In the genomic region with DNA sequence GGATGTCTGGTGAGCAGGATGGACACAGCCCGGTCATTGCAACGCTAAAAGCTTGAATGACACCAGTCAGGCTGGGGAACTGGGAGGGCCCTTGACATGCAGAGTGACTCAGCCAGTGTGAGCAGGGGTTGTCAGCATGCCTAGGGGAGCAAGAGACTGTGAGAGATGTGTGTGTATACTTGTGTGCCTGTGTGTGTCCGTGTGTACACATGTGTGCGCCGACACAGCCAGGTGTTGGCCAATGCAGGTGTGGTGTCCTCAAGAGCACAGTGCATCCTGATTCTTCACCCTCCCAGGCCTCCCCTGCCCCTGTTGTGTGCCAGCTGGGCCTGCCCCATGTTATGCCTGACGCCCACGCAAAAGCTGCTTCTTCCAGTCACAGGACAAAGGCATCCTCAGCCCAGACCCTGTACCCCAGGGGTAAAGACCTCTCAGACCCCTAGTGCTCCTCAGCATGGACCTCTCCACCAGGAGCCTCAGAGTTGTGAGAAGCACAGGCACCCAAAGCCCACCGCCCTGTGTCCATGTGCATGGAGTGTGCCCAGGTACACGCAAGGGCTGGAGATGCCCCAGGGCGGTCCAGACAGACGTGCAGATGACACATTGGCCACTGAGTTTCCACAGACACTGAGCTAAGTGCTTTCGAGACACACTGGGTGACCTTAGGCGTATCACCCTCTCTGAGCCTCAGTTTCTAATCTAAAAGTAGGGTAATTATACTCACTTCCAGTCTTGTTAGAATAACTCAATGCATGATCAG, we compare ENCODE assay signal across 14 cellular contexts. TPM values are rescaled to one million over a fixed set of nuclear protein-coding genes. Genes with fewer than 3 reads are reported as not detected.
DNase-seq lines count a peak whose midpoint lies in the region; ATAC-seq, FAIRE-seq and TF ChIP-seq lines count a peak whose summit lies in the region.
"Had no signal": no experiment of that assay in that cellular context is flagged by ENCODE, and none has a peak within 500 bp of the region (broad histone marks: within the 10 kb centered on the region; RNA-seq: fewer than 3 reads in every experiment).

No MANE protein-coding gene starts in this region.

- DNase-seq in MCF 10A (ENCODE audit: unreplicated experiment) (peak; percentile 85), breast epithelium (ENCODE audit: low spot score in 2 of 2) (no peak), RCC 7860 (ENCODE audit: low spot score) (peak; percentile 69), foreskin keratinocyte (peak in 1 of 2 donors; percentile 77), NCI-H69 (lab: John Stamatoyannopoulos, UW) (no peak)
- DNase-seq in stimulated activated CD4-positive, alpha-beta T cell treated with anti-CD3 and anti-CD28 coated beads, Interleukin-12 subunit alpha, Interleukin-12 subunit beta, amount 100 ng/mL, for 4 hours: no peak
- DNase-seq in naive thymus-derived CD8-positive, alpha-beta T cell: no peak
- DNase-seq: activated CD4-positive, alpha-beta T cell treated with anti-CD3 and anti-CD28 coated beads for 1 hour; activated effector memory CD4-positive, alpha-beta T cell treated with anti-CD3 and anti-CD28 coated beads, Interleukin-2, amount 50 U/mL, for 16 hours; immature natural killer cell; nephron progenitor cell had no signal

- no peaks in the 10 kb centered on the region for H3K27me3 ChIP-seq in breast epithelium
- H3K27me3 ChIP-seq in foreskin keratinocyte: no peaks in the 10 kb centered on the region
- H3K27me3 ChIP-seq: tibial nerve had no signal

- ATAC-seq in foreskin keratinocyte (peak; percentile 65), GM19328 (IDR thresholded peaks at IDR 0.05; ENCODE audit: unreplicated experiment) (no peak)
- no peak for ATAC-seq in naive thymus-derived CD8-positive, alpha-beta T cell

- peak overlapping the region in 1 of 2 donors; percentile 25 for H3K27ac ChIP-seq in breast epithelium
- H3K27ac ChIP-seq in foreskin keratinocyte: peak overlapping the region; percentile 52
- H3K27ac ChIP-seq: SK-N-MC, tibial nerve had no signal

- no peak overlapping the region for H3K4me3 ChIP-seq in breast epithelium
- H3K4me3 ChIP-seq: SK-N-MC, tibial nerve had no signal

- no peak for FAIRE-seq in RCC 7860 (lab: Jason Lieb, UNC)

- no peaks in the 10 kb centered on the region for H3K27me3 Mint-ChIP-seq in MCF 10A (ENCODE audit: insufficient read depth, unreplicated experiment)
- peaks cover 0 to 2% (median 0%) of the 10 kb centered on the region in 5 donors for H3K27me3 Mint-ChIP-seq in naive thymus-derived CD8-positive, alpha-beta T cell

- peaks cover 67% of the 10 kb centered on the region for H3K4me1 Mint-ChIP-seq in MCF 10A (ENCODE audit: insufficient read depth, unreplicated experiment)
- peaks cover 15 to 27% (median 24%) of the 10 kb centered on the region in 4 donors for H3K4me1 Mint-ChIP-seq in naive thymus-derived CD8-positive, alpha-beta T cell
- H3K4me1 Mint-ChIP-seq: immature natural killer cell had no signal

- no peaks in the 10 kb centered on the region for H3K36me3 Mint-ChIP-seq in MCF 10A (ENCODE audit: insufficient read depth, unreplicated experiment)
- H3K36me3 Mint-ChIP-seq in naive thymus-derived CD8-positive, alpha-beta T cell: no peaks in the 10 kb centered on the region
- H3K36me3 Mint-ChIP-seq: immature natural killer cell had no signal

- H3K4me3 Mint-ChIP-seq in MCF 10A (ENCODE audit: unreplicated experiment): peak overlapping the region; percentile 64
- H3K4me3 Mint-ChIP-seq in naive thymus-derived CD8-positive, alpha-beta T cell: no peak overlapping the region
- H3K4me3 Mint-ChIP-seq: immature natural killer cell, nephron progenitor cell had no signal

- TF ChIP-seq CTCF in MCF 10A (IDR thresholded peaks at IDR 0.05; ENCODE audit: unreplicated experiment) (no peak), breast epithelium (IDR thresholded peaks at IDR 0.05) (no peak), foreskin keratinocyte (conservative IDR thresholded peaks at IDR 0.05) (no peak)

- H3K27ac Mint-ChIP-seq in MCF 10A (ENCODE audit: low read depth, unreplicated experiment): peak overlapping the region; percentile 67
- H3K27ac Mint-ChIP-seq in naive thymus-derived CD8-positive, alpha-beta T cell: peak overlapping the region in 1 of 10 donors; percentile 56
- H3K27ac Mint-ChIP-seq: nephron progenitor cell had no signal

- no peaks in the 10 kb centered on the region for H3K9me3 Mint-ChIP-seq in MCF 10A (ENCODE audit: unreplicated experiment)
- no peaks in the 10 kb centered on the region for H3K9me3 Mint-ChIP-seq in naive thymus-derived CD8-positive, alpha-beta T cell
- H3K9me3 Mint-ChIP-seq: immature natural killer cell, nephron progenitor cell had no signal

- intact Hi-C loops in MCF 10A (cut with micrococcal nuclease): loop anchor here (2.0 kb wide), 2 partner anchors 37 to 67 kb away; no protein-coding TSS in a partner anchor
- intact Hi-C loops in breast epithelium (cut with DNase I; ENCODE audit: low total_unique reads): no loop called here

- H3K36me3 ChIP-seq in breast epithelium: no peaks in the 10 kb centered on the region
- H3K36me3 ChIP-seq: tibial nerve had no signal

- POLR2A ChIA-PET in MCF 10A (lab: Yijun Ruan, JAX): interaction anchor here (0.6 to 17.3 kb wide), 22 partner anchors 15 to 756 kb away, joined by 3 to 671 read pairs (median 9); partner anchors contain the start of genes CSNK2A1, RBCK1, SOX12 and TBC1D20
- POLR2A ChIA-PET in naive thymus-derived CD8-positive, alpha-beta T cell (lab: Charles Lee): no interaction called here

- no peaks in the 10 kb centered on the region for H3K9me3 ChIP-seq in breast epithelium
- H3K9me3 ChIP-seq: tibial nerve had no signal

- no peak for TF ChIP-seq POLR2A in breast epithelium (IDR thresholded peaks at IDR 0.05)

- CTCF ChIA-PET in MCF 10A (lab: Yijun Ruan, JAX): interaction anchor here (0.8 to 5.0 kb wide), 23 partner anchors 9 to 118 kb away, joined by 3 to 80 read pairs (median 7); partner anchors contain the start of genes TBC1D20 and TRIB3

- H3K4me1 ChIP-seq in breast epithelium: peaks cover 0 to 4% of the 10 kb centered on the region in 2 donors
- H3K4me1 ChIP-seq in foreskin keratinocyte: peaks cover 31% of the 10 kb centered on the region

- no TSS peak for BruUV-seq in MCF 10A (replicated peaks; lab: Mats Ljungman, UMichigan)

RNA-seq across cellular contexts. Expression of gene NRSN2, which starts 16.6 kb away (rescaled TPM):
- total RNA-seq in MCF 10A (2022): 8.2 and 8.4 TPM in 2 replicates
- total RNA-seq in breast epithelium: 10 to 100 TPM in 2 of 3 donors, 1 to 10 TPM in 1; 9.4 to 22.3 (median 21.8) TPM
- 26.7 and 35.6 TPM in 2 replicates for total RNA-seq in foreskin keratinocyte
- polyA plus RNA-seq in foreskin keratinocyte: 39.3 and 53.5 TPM in 2 replicates
- total RNA-seq in naive thymus-derived CD8-positive, alpha-beta T cell: 1 to 10 TPM; 1.2 to 1.6 TPM
- polyA plus RNA-seq in naive thymus-derived CD8-positive, alpha-beta T cell: 1 to 10 TPM; 1.7 to 3.6 (median 2.6) TPM

RNA-seq across cellular contexts. Expression of gene TRIB3, which starts 17.1 kb away (rescaled TPM):
- total RNA-seq in MCF 10A (2022) (477 and 598 TPM in 2 replicates), breast epithelium (10 to 100 TPM in 2 of 3 donors, 1 to 10 TPM in 1; 4.5 to 18.0 (median 14.5) TPM), foreskin keratinocyte (72.4 and 207 TPM in 2 replicates)
- 74.9 and 203 TPM in 2 replicates for polyA plus RNA-seq in foreskin keratinocyte
- 1 to 10 TPM; 8.7 to 8.9 TPM for total RNA-seq in naive thymus-derived CD8-positive, alpha-beta T cell
- 1 to 10 TPM; 5.5 to 6.5 (median 6.2) TPM for polyA plus RNA-seq in naive thymus-derived CD8-positive, alpha-beta T cell

RNA-seq across cellular contexts. Expression of gene SOX12, which starts 38.1 kb away (rescaled TPM):
- total RNA-seq in MCF 10A (2022): 17.2 and 17.6 TPM in 2 replicates
- 1 to 10 TPM; 1.1 to 3.7 (median 3.3) TPM for total RNA-seq in breast epithelium
- total RNA-seq in foreskin keratinocyte: 4.7 and 5.1 TPM in 2 replicates
- polyA plus RNA-seq in foreskin keratinocyte: 7.1 and 8.2 TPM in 2 replicates
- 10 to 100 TPM; 19.8 to 21.7 TPM for total RNA-seq in naive thymus-derived CD8-positive, alpha-beta T cell
- polyA plus RNA-seq in naive thymus-derived CD8-positive, alpha-beta T cell: 1 to 10 TPM; 1.3 to 2.1 (median 2.0) TPM

RNA-seq across cellular contexts. Expression of gene RBCK1, which starts 44.6 kb away (rescaled TPM):
- total RNA-seq in MCF 10A (2022) (353 and 488 TPM in 2 replicates), breast epithelium (10 to 100 TPM; 61.3 to 69.5 (median 66.2) TPM), foreskin keratinocyte (81.2 and 198 TPM in 2 replicates)
- polyA plus RNA-seq in foreskin keratinocyte: 115 and 292 TPM in 2 replicates
- 100 to 1,000 TPM; 108 to 116 TPM for total RNA-seq in naive thymus-derived CD8-positive, alpha-beta T cell
- polyA plus RNA-seq in naive thymus-derived CD8-positive, alpha-beta T cell: 10 to 100 TPM; 65.3 to 82.2 (median 75.7) TPM

Comparison
In these comparisons a context has a peak if more than half of its experiments do, and no peak if none do; other contexts are left out.
1. DNase-seq: peak in MCF 10A (single experiment) and RCC 7860 (single experiment); none in breast epithelium (0 of 2), stimulated activated CD4-positive, alpha-beta T cell treated with anti-CD3 and anti-CD28 coated beads, Interleukin-12 subunit alpha, Interleukin-12 subunit beta, amount 100 ng/mL, for 4 hours (single experiment), naive thymus-derived CD8-positive, alpha-beta T cell (0 of 10) and NCI-H69 (single experiment).